Comparison of ENCODE assay signal across 1 cellular context in the genomic region with DNA sequence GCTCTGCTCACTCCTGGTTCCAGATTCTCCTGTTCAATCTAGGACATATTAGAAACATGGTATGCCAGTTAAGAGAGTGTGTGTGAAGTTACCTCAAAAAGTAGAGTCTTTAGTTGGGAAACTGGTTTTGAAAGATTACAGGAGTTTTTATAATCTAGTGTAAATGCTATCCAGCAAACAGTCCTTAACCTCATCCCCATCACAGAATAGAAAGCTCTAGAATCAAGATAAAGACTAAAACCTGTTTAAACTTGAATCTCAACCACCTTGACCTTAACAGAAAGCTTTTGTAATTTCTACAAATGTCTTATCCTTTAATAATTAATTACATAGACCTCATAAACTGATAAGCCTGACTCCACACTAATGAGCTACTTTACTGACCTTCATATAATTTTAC.
TF ChIP-seq lines count a peak whose summit lies in the region.

No MANE protein-coding gene starts in this region.

TF ChIP-seq in SK-N-SH, 30 proteins besides CTCF, POLR2A, EP300 and RAD21 (continued from another document):
- TF ChIP-seq NRF1 (IDR thresholded peaks at IDR 0.05; ENCODE audit: low read depth, low read length) (no peak), RFX5 (IDR thresholded peaks at IDR 0.05; ENCODE audit: low read length) (no peak)
